ENCODE assay signal across 27 cellular contexts in the genomic region with DNA sequence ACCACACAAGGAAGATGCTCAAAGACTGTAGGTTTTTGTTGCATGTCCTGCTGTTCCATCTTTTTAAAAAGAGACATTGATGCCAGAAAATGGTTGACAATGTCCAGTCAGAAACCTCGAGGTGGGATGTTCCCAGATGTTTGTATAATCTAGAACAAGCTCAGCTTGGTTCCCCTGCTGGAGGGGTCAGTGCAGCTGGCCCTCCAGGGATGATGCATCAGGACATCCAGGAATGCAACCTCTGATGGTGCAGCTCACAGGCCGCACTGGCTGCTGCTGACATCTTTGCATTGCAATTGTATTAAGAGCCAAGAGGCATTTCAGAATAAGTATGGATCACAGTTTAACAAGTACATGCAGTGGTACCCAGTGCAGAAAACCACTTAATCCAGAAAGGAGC.
"Had no signal": no experiment of that assay in that cellular context is flagged by ENCODE, and none has a peak within 500 bp of the region (broad histone marks: within the 10 kb centered on the region; RNA-seq: fewer than 3 reads in every experiment).

No MANE protein-coding gene starts in this region.

- ATAC-seq: effector memory CD8-positive, alpha-beta T cell; esophagus mucosa; foreskin keratinocyte; gastrocnemius medialis; gastroesophageal sphincter; heart left ventricle; heart right ventricle had no signal

- FAIRE-seq: colon, endometrium, endothelial cell of umbilical vein, frontal cortex had no signal

- H3K36me3 ChIP-seq: colonic mucosa, esophagus squamous epithelium, gastrocnemius medialis, gastroesophageal sphincter, heart left ventricle, heart right ventricle had no signal

- H3K4me3 ChIP-seq: colonic mucosa, coronary artery, dorsolateral prefrontal cortex, esophagus squamous epithelium, gastrocnemius medialis, gastroesophageal sphincter, heart left ventricle, heart right ventricle had no signal

- H3K9me3 ChIP-seq: colonic mucosa, esophagus squamous epithelium, gastrocnemius medialis, gastroesophageal sphincter, heart left ventricle had no signal

- DNase-seq: colonic mucosa; cortex of kidney; dermis blood vessel endothelial cell; dorsolateral prefrontal cortex; effector CD4-positive, alpha-beta T cell; effector CD8-positive, alpha-beta T cell; effector memory CD4-positive, alpha-beta T cell; effector memory CD8-positive, alpha-beta T cell; endodermal cell; erythroblast; esophagus squamous epithelium; foreskin fibroblast; foreskin keratinocyte; foreskin melanocyte; gastrocnemius medialis; glutamatergic neuron; heart left ventricle; heart right ventricle had no signal

- H3K27me3 ChIP-seq: colonic mucosa, dorsolateral prefrontal cortex, esophagus squamous epithelium, foreskin keratinocyte, gastrocnemius medialis, gastroesophageal sphincter, heart left ventricle had no signal

- H3K27me3 Mint-ChIP-seq: dendritic cell treated with granulocyte-macrophage colony-stimulating factor and Interleukin-4, amounts not matched to agents 40 ng/mL and 50 ng/mL, for 4 days had no signal

- H3K4me1 Mint-ChIP-seq: endodermal cell had no signal

- H3K4me3 Mint-ChIP-seq: dendritic cell treated with granulocyte-macrophage colony-stimulating factor and Interleukin-4, amounts not matched to agents 40 ng/mL and 50 ng/mL, for 4 days; effector memory CD8-positive, alpha-beta T cell; endodermal cell had no signal

- H3K4me1 ChIP-seq: colonic mucosa, foreskin keratinocyte, gastrocnemius medialis, gastroesophageal sphincter, heart left ventricle, heart right ventricle had no signal

- H3K27ac ChIP-seq: colonic mucosa, coronary artery, dorsolateral prefrontal cortex, epithelial cell of prostate, esophagus squamous epithelium, foreskin keratinocyte, gastrocnemius medialis, gastroesophageal sphincter, heart left ventricle, heart right ventricle had no signal

- H3K9me3 Mint-ChIP-seq: endodermal cell had no signal

- H3K27ac Mint-ChIP-seq: dendritic cell treated with granulocyte-macrophage colony-stimulating factor and Interleukin-4, amounts not matched to agents 40 ng/mL and 50 ng/mL, for 4 days; effector memory CD8-positive, alpha-beta T cell; endodermal cell had no signal
